12 cellular contexts compared by ENCODE assay signal in genomic region chr6:27834879-27835549, GRCh38.
DNase-seq lines count a peak whose midpoint lies in the region; ATAC-seq and TF ChIP-seq lines count a peak whose summit lies in the region.
"Had no signal": no experiment of that assay in that cellular context is flagged by ENCODE, and none has a peak within 500 bp of the region (broad histone marks: within the 10 kb centered on the region; RNA-seq: fewer than 3 reads in every experiment).

No MANE protein-coding gene starts in this region.

- H3K27me3 ChIP-seq in mammary epithelial cell (ENCODE audit: insufficient read depth, low read length) (no peaks in the 10 kb centered on the region), PC-3 (ENCODE audit: low read length) (no peaks in the 10 kb centered on the region), esophagus muscularis mucosa (peaks cover 0 to 16% (median 7%) of the 10 kb centered on the region in 4 donors)
- H3K27me3 ChIP-seq: SJSA1 had no signal

- DNase-seq in MCF 10A (ENCODE audit: unreplicated experiment) (no peak), mammary epithelial cell (no peak), PC-3 (no peak), glomerular visceral epithelial cell (ENCODE audit: extremely low spot score) (no peak), esophagus muscularis mucosa (ENCODE audit: extremely low spot score) (no peak), D341Med (ENCODE audit: low spot score) (no peak)
- no peak for DNase-seq in stimulated activated naive CD8-positive, alpha-beta T cell treated with anti-CD3 and anti-CD28 coated beads, Interleukin-15, amount 100 ng/mL, for 72 hours
- DNase-seq: NCI-H2171 had no signal

- intact Hi-C loops in MCF 10A (cut with micrococcal nuclease) (no loop called here), mammary epithelial cell (cut with micrococcal nuclease) (loop anchor here (10.0 kb wide), 1 partner anchor 250 kb away; the partner anchor contains the start of gene ZNF165), PC-3 (cut with micrococcal nuclease) (loop anchor here (10.0 kb wide), 2 partner anchors 250 to 1710 kb away; partner anchors contain the start of gene ZNF165), esophagus muscularis mucosa (cut with DNase I) (loop anchor here (5.0 to 10.0 kb wide), 2 partner anchors 57 to 1810 kb away; a partner anchor contains a TSS)
- intact Hi-C loops in dendritic cell treated with granulocyte-macrophage colony-stimulating factor and Interleukin-4, amounts not matched to agents 40 ng/mL and 50 ng/mL, for 4 days (cut with micrococcal nuclease), result no loop called here

- no peak overlapping the region for H3K4me3 ChIP-seq in mammary epithelial cell (replicated peaks in 1 of 3; ENCODE audit: insufficient read depth in 1 of 3, low read depth in 2 of 3, low read length in 3 of 3)
- no peak overlapping the region for H3K4me3 ChIP-seq in PC-3 (ENCODE audit: low read length)
- H3K4me3 ChIP-seq in esophagus muscularis mucosa, result no peak overlapping the region
- H3K4me3 ChIP-seq: SJSA1 had no signal

- H3K9ac ChIP-seq in mammary epithelial cell (ENCODE audit: insufficient read depth, low read length), result no peak overlapping the region
- no peak overlapping the region for H3K9ac ChIP-seq in PC-3 (ENCODE audit: low read length)
- H3K9ac ChIP-seq: parathyroid adenoma had no signal

- peaks cover 27% of the 10 kb centered on the region for H3K4me1 Mint-ChIP-seq in MCF 10A (ENCODE audit: insufficient read depth, unreplicated experiment)
- peaks cover 19% of the 10 kb centered on the region for H3K4me1 Mint-ChIP-seq in dendritic cell treated with granulocyte-macrophage colony-stimulating factor and Interleukin-4, amounts not matched to agents 40 ng/mL and 50 ng/mL, for 4 days (ENCODE audit: low read depth)
- H3K4me1 Mint-ChIP-seq in stimulated activated naive CD8-positive, alpha-beta T cell treated with anti-CD3 and anti-CD28 coated beads, Interleukin-15, amount 100 ng/mL, for 72 hours, result peaks cover 35% of the 10 kb centered on the region

- H3K9me3 ChIP-seq in mammary epithelial cell (replicated peaks; ENCODE audit: insufficient read depth, low read length) (no peaks in the 10 kb centered on the region), PC-3 (ENCODE audit: low read length) (no peaks in the 10 kb centered on the region), esophagus muscularis mucosa (no peaks in the 10 kb centered on the region)
- H3K9me3 ChIP-seq: SJSA1 had no signal

- H3K4me3 Mint-ChIP-seq in MCF 10A (ENCODE audit: unreplicated experiment), result no peak overlapping the region
- H3K4me3 Mint-ChIP-seq in dendritic cell treated with granulocyte-macrophage colony-stimulating factor and Interleukin-4, amounts not matched to agents 40 ng/mL and 50 ng/mL, for 4 days, result no peak overlapping the region
- H3K4me3 Mint-ChIP-seq in stimulated activated naive CD8-positive, alpha-beta T cell treated with anti-CD3 and anti-CD28 coated beads, Interleukin-15, amount 100 ng/mL, for 72 hours, result peak overlapping the region; percentile 54 to 59

- H3K79me2 ChIP-seq in mammary epithelial cell (ENCODE audit: insufficient read depth, low read length) (peaks cover 16% of the 10 kb centered on the region), PC-3 (ENCODE audit: low read length) (peaks cover 38% of the 10 kb centered on the region)

- H4K20me1 ChIP-seq in mammary epithelial cell (ENCODE audit: insufficient read depth, low read length) (no peaks in the 10 kb centered on the region), PC-3 (ENCODE audit: low read length) (no peaks in the 10 kb centered on the region)

- H3K27ac ChIP-seq in mammary epithelial cell (ENCODE audit: insufficient read depth, low read depth, low read length) (no peak overlapping the region), PC-3 (ENCODE audit: low read length) (no peak overlapping the region), esophagus muscularis mucosa (replicated peaks in 1 of 4) (no peak overlapping the region)
- H3K27ac ChIP-seq: C4-2B, parathyroid adenoma had no signal

- H2AFZ ChIP-seq in mammary epithelial cell (ENCODE audit: low read depth, low read length) (no peak overlapping the region), PC-3 (ENCODE audit: low read length) (peak overlapping the region; percentile 47; the same call in 1 of the 2 replicates)
- H2AFZ ChIP-seq: parathyroid adenoma had no signal

- TF ChIP-seq EP300 in esophagus muscularis mucosa (IDR thresholded peaks at IDR 0.05), result no peak

- no peaks in the 10 kb centered on the region for H3K27me3 Mint-ChIP-seq in MCF 10A (ENCODE audit: insufficient read depth, unreplicated experiment)
- H3K27me3 Mint-ChIP-seq in dendritic cell treated with granulocyte-macrophage colony-stimulating factor and Interleukin-4, amounts not matched to agents 40 ng/mL and 50 ng/mL, for 4 days, result no peaks in the 10 kb centered on the region
- no peaks in the 10 kb centered on the region for H3K27me3 Mint-ChIP-seq in stimulated activated naive CD8-positive, alpha-beta T cell treated with anti-CD3 and anti-CD28 coated beads, Interleukin-15, amount 100 ng/mL, for 72 hours

- TF ChIP-seq CTCF in MCF 10A (IDR thresholded peaks at IDR 0.05; ENCODE audit: unreplicated experiment), result no peak
- no peak for TF ChIP-seq CTCF in mammary epithelial cell (conservative IDR thresholded peaks at IDR 0.05 in 1 of 2, IDR thresholded peaks at IDR 0.05 in 1 of 2; ENCODE audit: extremely low read depth in 1 of 2, insufficient read depth in 1 of 2, low read depth in 1 of 2, low read length in 2 of 2)
- TF ChIP-seq CTCF in PC-3 (conservative IDR thresholded peaks at IDR 0.05; ENCODE audit: low read depth, low read length), result no peak
- TF ChIP-seq CTCF in esophagus muscularis mucosa (IDR thresholded peaks at IDR 0.05), result no peak

- H3K9me2 ChIP-seq in PC-3 (replicated peaks; ENCODE audit: low read length), result no peaks in the 10 kb centered on the region

- H3K4me2 ChIP-seq in mammary epithelial cell (ENCODE audit: insufficient read depth, low read depth, low read length), result no peak overlapping the region
- peak overlapping the region; percentile 91; the same call in 1 of the 2 replicates for H3K4me2 ChIP-seq in PC-3 (ENCODE audit: low read length)

- POLR2A ChIA-PET in MCF 10A (lab: Yijun Ruan, JAX), result interaction anchor here (0.7 to 11.9 kb wide), 21 partner anchors 14 to 1919 kb away, joined by 3 to 826 read pairs (median 51); a partner anchor contains a TSS
- POLR2A ChIA-PET in PC-3 (lab: Charles Lee; ENCODE audit: unreplicated experiment), result interaction anchor here (0.6 to 4.5 kb wide), 3 partner anchors 31 to 295 kb away, joined by 3 to 101 read pairs (median 3); a partner anchor contains a TSS

- H3K36me3 Mint-ChIP-seq in MCF 10A (ENCODE audit: insufficient read depth, unreplicated experiment), result peaks cover 21% of the 10 kb centered on the region
- H3K36me3 Mint-ChIP-seq in dendritic cell treated with granulocyte-macrophage colony-stimulating factor and Interleukin-4, amounts not matched to agents 40 ng/mL and 50 ng/mL, for 4 days (ENCODE audit: low read depth), result peaks cover 12% of the 10 kb centered on the region

- TF ChIP-seq POLR2A in esophagus muscularis mucosa (IDR thresholded peaks at IDR 0.05; ENCODE audit: low read depth), result no peak

- BruUV-seq in MCF 10A (replicated peaks; lab: Mats Ljungman, UMichigan), result no TSS peak
- BruUV-seq in mammary epithelial cell (replicated peaks; lab: Mats Ljungman, UMichigan), result no TSS peak
- no TSS peak for BruUV-seq in PC-3 (replicated peaks; lab: Mats Ljungman, UMichigan)

- H3K4me1 ChIP-seq in mammary epithelial cell (ENCODE audit: insufficient read depth, low read length) (peaks cover 10% of the 10 kb centered on the region), PC-3 (ENCODE audit: insufficient read depth, low read length) (peaks cover 12% of the 10 kb centered on the region), esophagus muscularis mucosa (peaks cover 21 to 41% (median 32%) of the 10 kb centered on the region in 4 donors)

- dilution Hi-C loops in mammary epithelial cell (cut with HindIII; ENCODE audit: low sequenced_read_pairs), result no loop called here

- H3K9me3 Mint-ChIP-seq in MCF 10A (ENCODE audit: unreplicated experiment), result no peaks in the 10 kb centered on the region
- H3K9me3 Mint-ChIP-seq in dendritic cell treated with granulocyte-macrophage colony-stimulating factor and Interleukin-4, amounts not matched to agents 40 ng/mL and 50 ng/mL, for 4 days, result no peaks in the 10 kb centered on the region
- H3K9me3 Mint-ChIP-seq in stimulated activated naive CD8-positive, alpha-beta T cell treated with anti-CD3 and anti-CD28 coated beads, Interleukin-15, amount 100 ng/mL, for 72 hours, result no peaks in the 10 kb centered on the region

- in situ Hi-C loops in mammary epithelial cell (cut with MboI; ENCODE audit: low sequenced_read_pairs in 2 of 2), result loop anchor here in 1 of 2 donors (5.0 kb wide), 1 partner anchor 37 kb away; a partner anchor contains a TSS

- H3K36me3 ChIP-seq in mammary epithelial cell (ENCODE audit: insufficient read depth, low read length), result no peaks in the 10 kb centered on the region
- H3K36me3 ChIP-seq in PC-3 (ENCODE audit: low read depth, low read length), result no peaks in the 10 kb centered on the region
- peaks cover 0 to 4% (median 0%) of the 10 kb centered on the region in 4 donors for H3K36me3 ChIP-seq in esophagus muscularis mucosa

- CTCF ChIA-PET in MCF 10A (lab: Yijun Ruan, JAX), result interaction anchor here (0.7 to 3.9 kb wide), 6 partner anchors 10 to 1918 kb away, joined by 3 to 29 read pairs (median 5); a partner anchor contains a TSS
- CTCF ChIA-PET in mammary epithelial cell (lab: Charles Lee; ENCODE audit: low non-redundant PET), result no interaction called here
- CTCF ChIA-PET in PC-3 (lab: Charles Lee), result no interaction called here

- 98% methylated on average over 4 of the region's 4 CpGs for WGBS in mammary epithelial cell (ENCODE audit: low coverage, missing lambda C conversion rate)
- WGBS in esophagus muscularis mucosa, result 84% methylated on average over 4 of the region's 4 CpGs

- peak overlapping the region; percentile 76 for H3K27ac Mint-ChIP-seq in MCF 10A (ENCODE audit: low read depth, unreplicated experiment)
- peak overlapping the region; percentile 13 for H3K27ac Mint-ChIP-seq in dendritic cell treated with granulocyte-macrophage colony-stimulating factor and Interleukin-4, amounts not matched to agents 40 ng/mL and 50 ng/mL, for 4 days
- H3K27ac Mint-ChIP-seq in stimulated activated naive CD8-positive, alpha-beta T cell treated with anti-CD3 and anti-CD28 coated beads, Interleukin-15, amount 100 ng/mL, for 72 hours, result peak overlapping the region in 1 of 2 donors; percentile 7

- ATAC-seq in PC-3, result no peak
- no peak for ATAC-seq in stimulated activated naive CD8-positive, alpha-beta T cell treated with anti-CD3 and anti-CD28 coated beads, Interleukin-15, amount 100 ng/mL, for 72 hours

- H3F3A ChIP-seq in PC-3 (ENCODE audit: low read length, unreplicated experiment), result peaks cover under 1% of the 10 kb centered on the region

Comparison
In these comparisons a context has a peak if more than half of its experiments do, and no peak if none do; other contexts are left out.
1. intact Hi-C loops: an anchor here in mammary epithelial cell (10.0 kb wide), PC-3 (10.0 kb wide) and esophagus muscularis mucosa (5.0 to 10.0 kb wide); none called in MCF 10A and dendritic cell treated with granulocyte-macrophage colony-stimulating factor and Interleukin-4, amounts not matched to agents 40 ng/mL and 50 ng/mL, for 4 days.
2. H3K4me3 Mint-ChIP-seq: peak in stimulated activated naive CD8-positive, alpha-beta T cell treated with anti-CD3 and anti-CD28 coated beads, Interleukin-15, amount 100 ng/mL, for 72 hours (2 of 2); none in MCF 10A (single experiment) and dendritic cell treated with granulocyte-macrophage colony-stimulating factor and Interleukin-4, amounts not matched to agents 40 ng/mL and 50 ng/mL, for 4 days (single experiment).